Comparison of ENCODE assay signal across 8 cellular contexts in the genomic region with DNA sequence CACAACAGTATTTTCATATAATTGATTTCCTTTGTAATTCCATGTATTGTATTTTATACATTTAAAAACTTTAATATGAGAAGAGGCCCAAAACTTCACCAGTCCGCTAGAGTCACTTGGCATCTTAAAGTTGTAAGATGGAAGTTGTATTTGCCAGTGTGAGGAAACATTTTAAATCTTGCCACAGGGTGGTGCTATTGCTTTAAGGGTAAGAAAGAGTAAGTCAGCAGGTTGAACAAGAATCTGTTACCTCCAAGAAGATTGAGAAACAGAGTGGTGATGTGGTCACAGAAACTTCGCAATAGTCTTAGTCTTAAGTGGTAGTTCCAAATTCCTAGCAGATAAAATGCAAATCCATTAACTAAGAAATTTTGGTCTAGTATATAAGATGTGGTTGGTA. TPM values are rescaled to one million over a fixed set of nuclear protein-coding genes. Genes with fewer than 3 reads are reported as not detected.
DNase-seq lines count a peak whose midpoint lies in the region; ATAC-seq and TF ChIP-seq lines count a peak whose summit lies in the region.

No MANE protein-coding gene starts in this region.

- ATAC-seq in HG03432 (IDR thresholded peaks at IDR 0.05; ENCODE audit: unreplicated experiment) (peak; percentile 57), sciatic nerve (peak; percentile 73), HG02973 (IDR thresholded peaks at IDR 0.05; ENCODE audit: unreplicated experiment) (no peak)

- H3K9me3 ChIP-seq in left ventricle myocardium inferior (replicated peaks) = peaks cover 4% of the 10 kb centered on the region

- no peak overlapping the region for H3K27ac ChIP-seq in left ventricle myocardium inferior (replicated peaks)

- H3K4me3 ChIP-seq in AG10803 (ENCODE audit: low read length) (no peak overlapping the region), left ventricle myocardium inferior (no peak overlapping the region)

- intact Hi-C loops in left ventricle myocardium inferior (cut with micrococcal nuclease) = loop anchor here (2.0 kb wide), 2 partner anchors 168 to 252 kb away; no protein-coding TSS in a partner anchor
- intact Hi-C loops in sciatic nerve (cut with DNase I) = loop anchor here (10.0 kb wide), 1 partner anchor 170 kb away; no protein-coding TSS in a partner anchor

- TF ChIP-seq CTCF in AG10803 (conservative IDR thresholded peaks at IDR 0.05; ENCODE audit: low read length) (peak; percentile 76), GM12873 (IDR thresholded peaks at IDR 0.05; ENCODE audit: insufficient read depth, low read depth, low read length, missing control alignments) (peak; percentile 54), left ventricle myocardium inferior (IDR thresholded peaks at IDR 0.05; ENCODE audit: borderline replicate concordance) (peak; percentile 63)

- DNase-seq in AG10803 (ENCODE audit: low read depth) (peak; percentile 95), NCI-H526 treated with DMSO at 0.1 percent for 48 hours (lab: John Stamatoyannopoulos, UW) (peak; percentile 52), left ventricle myocardium inferior (no peak), sciatic nerve (ENCODE audit: low spot score) (no peak)
- DNase-seq in activated gamma-delta T cell treated with anti-CD3 and anti-CD28 coated beads, Interleukin-2, amount 50 U/mL, for 16 hours (ENCODE audit: low read depth) = peak; percentile 9

- H3K4me1 ChIP-seq in left ventricle myocardium inferior = no peaks in the 10 kb centered on the region

- no peaks in the 10 kb centered on the region for H3K27me3 ChIP-seq in left ventricle myocardium inferior (ENCODE audit: low read depth)

- no peaks in the 10 kb centered on the region for H3K36me3 ChIP-seq in left ventricle myocardium inferior

RNA-seq across cellular contexts. Expression of a gene that starts 39.8 kb away (rescaled TPM):
- total RNA-seq in left ventricle myocardium inferior (23.4 TPM), sciatic nerve (13.2 TPM)

Comparison
In these comparisons a context has a peak if more than half of its experiments do, and no peak if none do; other contexts are left out.
1. DNase-seq: peak in AG10803 (single experiment), NCI-H526 treated with DMSO at 0.1 percent for 48 hours (single experiment) and activated gamma-delta T cell treated with anti-CD3 and anti-CD28 coated beads, Interleukin-2, amount 50 U/mL, for 16 hours (single experiment); none in left ventricle myocardium inferior (single experiment) and sciatic nerve (single experiment).
2. Peak in every context shown above with its lines, with median percentiles within 50 percentile points of each other: CTCF ChIP-seq.